ENCODE assay signal across 1 cellular context in the genomic region with DNA sequence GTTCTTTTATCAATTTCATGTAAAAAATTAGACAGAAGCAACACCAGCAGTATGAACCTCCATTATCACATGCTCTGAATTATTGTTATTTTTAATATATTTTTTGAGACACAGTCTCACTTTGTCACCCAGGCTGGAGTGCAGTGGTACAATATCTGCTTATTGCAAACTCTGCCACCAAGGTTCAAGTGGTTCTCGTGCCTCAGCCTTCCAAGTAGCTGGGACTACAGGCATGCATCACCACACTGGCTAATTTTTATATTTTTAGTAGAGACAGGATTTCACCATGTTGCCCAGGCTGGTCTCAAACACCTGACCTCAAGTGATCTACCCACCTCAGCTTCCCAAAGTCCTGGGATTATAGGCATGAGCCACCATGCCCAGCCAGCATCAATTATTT. TPM values are rescaled to one million over a fixed set of nuclear protein-coding genes. Genes with fewer than 3 reads are reported as not detected.
"Had no signal": no experiment of that assay in that cellular context is flagged by ENCODE, and none has a peak within 500 bp of the region (broad histone marks: within the 10 kb centered on the region; RNA-seq: fewer than 3 reads in every experiment).

No MANE protein-coding gene starts in this region.

RNA-seq across cellular contexts. Expression of gene ISL2, which starts 42.1 kb away (rescaled TPM):
- total RNA-seq: T-helper 17 cell had no signal
